Comparison of ENCODE assay signal across 20 cellular contexts in the genomic region with DNA sequence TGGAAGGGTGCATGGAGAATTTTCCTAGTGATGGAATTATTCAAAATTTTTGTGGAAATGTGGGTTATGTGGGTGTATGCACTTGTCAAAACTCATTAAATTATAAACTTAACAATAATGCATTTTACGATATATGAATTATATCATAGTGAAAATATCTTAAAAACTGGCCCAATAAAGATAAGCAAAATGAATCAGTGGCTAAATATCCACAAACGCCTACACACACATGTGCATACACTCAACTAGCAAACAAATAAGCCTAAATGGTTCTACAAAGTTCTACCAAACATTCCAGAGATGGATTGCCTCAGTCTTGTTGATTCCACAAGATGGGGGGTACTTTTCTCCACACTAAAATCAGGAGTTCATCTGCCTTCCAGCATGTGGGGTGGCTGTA.
A peak's percentile ranks its signal among the peaks of the same experiment; 100 is the strongest.
DNase-seq lines count a peak whose midpoint lies in the region; ATAC-seq and TF ChIP-seq lines count a peak whose summit lies in the region.
"Had no signal": no experiment of that assay in that cellular context is flagged by ENCODE, and none has a peak within 500 bp of the region (broad histone marks: within the 10 kb centered on the region; RNA-seq: fewer than 3 reads in every experiment).

No MANE protein-coding gene starts in this region.

- TF ChIP-seq CTCF in AG09309 (IDR thresholded peaks at IDR 0.05; ENCODE audit: control insufficient read depth, insufficient read depth, low read depth, low read length, missing control alignments) = no peak
- no peak for TF ChIP-seq CTCF in fibroblast of mammary gland (conservative IDR thresholded peaks at IDR 0.05; ENCODE audit: control insufficient read depth, insufficient read depth, low read depth, low read length)

- 0 out of 2 replicates have a peak overlapping the region, but pooled peaks have one; percentile 67 for H3K27ac ChIP-seq in SK-N-MC
- H3K27ac ChIP-seq: 22Rv1, A549, C4-2B, HL-60, KMS-11 had no signal

- H3K9ac ChIP-seq in SK-N-MC (ENCODE audit: insufficient read length) = no peak overlapping the region
- H3K9ac ChIP-seq: KMS-11 had no signal

- H3K36me3 ChIP-seq in SK-N-MC (ENCODE audit: insufficient read depth, low read length) = no peaks in the 10 kb centered on the region
- H3K36me3 ChIP-seq: BE2C had no signal

- H3K9me3 ChIP-seq in SK-N-MC (ENCODE audit: low read depth, low read length) = no peaks in the 10 kb centered on the region
- H3K9me3 ChIP-seq: A549, BE2C, Caco-2 had no signal

- no peak overlapping the region for H3K4me3 ChIP-seq in AG09309 (ENCODE audit: control insufficient read depth, low read depth, low read length)
- no peak overlapping the region for H3K4me3 ChIP-seq in SK-N-MC
- H3K4me3 ChIP-seq in fibroblast of mammary gland (ENCODE audit: control insufficient read depth, low read depth, low read length) = no peak overlapping the region
- H3K4me3 ChIP-seq: A549, GM12878, GM23338 had no signal

- DNase-seq in AG09309 (ENCODE audit: low read depth) (peak; percentile 67), EL (peak; percentile 21), SK-N-MC (ENCODE audit: low read depth, low spot score) (no peak), fibroblast of mammary gland (ENCODE audit: low read depth) (peak; percentile 13), NCI-H1694 treated with DMSO at 0.1 percent for 48 hours (lab: John Stamatoyannopoulos, UW) (no peak), GDM1 (lab: John Stamatoyannopoulos, UW) (no peak), NCI-H345 treated with DMSO at 0.1 percent for 48 hours (lab: John Stamatoyannopoulos, UW; ENCODE audit: unreplicated experiment) (no peak)
- DNase-seq: BE2C; Caco-2; CD4-positive, alpha-beta T cell; GF-D8 had no signal

- ATAC-seq in HG02852 (IDR thresholded peaks at IDR 0.05; ENCODE audit: unreplicated experiment) = no peak
- ATAC-seq: A549, GM12878, GM23338, HCT116 had no signal

Comparison
In these comparisons a context has a peak if more than half of its experiments do, and no peak if none do; other contexts are left out.
1. DNase-seq: peak in AG09309 (single experiment), EL (single experiment) and fibroblast of mammary gland (single experiment); none in SK-N-MC (single experiment), NCI-H1694 treated with DMSO at 0.1 percent for 48 hours (single experiment), GDM1 (single experiment) and NCI-H345 treated with DMSO at 0.1 percent for 48 hours (single experiment).